ENCODE assay signal across 29 cellular contexts in the genomic region with DNA sequence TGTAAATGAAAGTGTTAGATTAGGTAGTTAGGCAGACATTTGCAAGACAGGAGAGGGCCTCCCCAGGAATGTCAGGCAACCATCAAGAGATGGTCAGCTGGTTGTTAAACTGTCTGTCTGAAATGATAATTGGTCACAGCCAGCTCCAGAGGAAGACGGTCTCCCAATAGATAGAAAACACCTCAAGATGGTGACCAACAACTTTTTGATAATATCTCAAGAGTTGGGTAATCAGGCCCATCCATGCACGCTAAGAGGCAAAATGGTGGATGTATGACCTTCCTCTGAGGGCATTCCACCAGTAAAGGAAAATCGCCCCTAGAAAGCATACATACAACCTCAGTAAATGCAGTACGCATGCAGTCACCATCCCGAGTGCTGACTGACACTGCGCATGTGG.
"Had no signal": no experiment of that assay in that cellular context is flagged by ENCODE, and none has a peak within 500 bp of the region (broad histone marks: within the 10 kb centered on the region; RNA-seq: fewer than 3 reads in every experiment).

No MANE protein-coding gene starts in this region.

- H3K4me2 ChIP-seq: hepatocyte had no signal

- H2AFZ ChIP-seq: hepatocyte had no signal

- H3K27me3 ChIP-seq: colonic mucosa, dorsolateral prefrontal cortex, esophagus squamous epithelium, gastrocnemius medialis, hepatocyte had no signal

- H3K79me2 ChIP-seq: hepatocyte had no signal

- H3K9me3 ChIP-seq: colonic mucosa, gastrocnemius medialis had no signal

- FAIRE-seq: endometrium, endothelial cell of umbilical vein, frontal cortex had no signal

- H3K27ac Mint-ChIP-seq: dendritic cell treated with granulocyte-macrophage colony-stimulating factor and Interleukin-4, amounts not matched to agents 40 ng/mL and 50 ng/mL, for 4 days; effector memory CD8-positive, alpha-beta T cell; endodermal cell had no signal

- H3K4me1 ChIP-seq: colonic mucosa, foreskin keratinocyte, gastrocnemius medialis, gastroesophageal sphincter had no signal

- H3K4me3 ChIP-seq: colonic mucosa, coronary artery, dorsolateral prefrontal cortex, esophagus squamous epithelium, gastrocnemius medialis, gastroesophageal sphincter, heart left ventricle, heart right ventricle, hepatocyte had no signal

- H3K4me1 Mint-ChIP-seq: endodermal cell had no signal

- H3K36me3 ChIP-seq: colonic mucosa, esophagus squamous epithelium, gastrocnemius medialis, gastroesophageal sphincter, heart left ventricle, heart right ventricle had no signal

- H3K9me3 Mint-ChIP-seq: effector memory CD8-positive, alpha-beta T cell had no signal

- H3K4me3 Mint-ChIP-seq: dendritic cell treated with granulocyte-macrophage colony-stimulating factor and Interleukin-4, amounts not matched to agents 40 ng/mL and 50 ng/mL, for 4 days; effector memory CD8-positive, alpha-beta T cell; endodermal cell had no signal

- ATAC-seq: effector memory CD8-positive, alpha-beta T cell; esophagus mucosa; foreskin keratinocyte; gastrocnemius medialis; gastroesophageal sphincter; heart left ventricle; heart right ventricle had no signal

- H3K27ac ChIP-seq: colonic mucosa, coronary artery, dorsolateral prefrontal cortex, epithelial cell of prostate, esophagus squamous epithelium, foreskin keratinocyte, gastrocnemius medialis, gastroesophageal sphincter, heart left ventricle, heart right ventricle, hepatocyte had no signal

- DNase-seq: colonic mucosa; cortex of kidney; dermis blood vessel endothelial cell; dorsolateral prefrontal cortex; effector CD4-positive, alpha-beta T cell; effector CD8-positive, alpha-beta T cell; effector memory CD4-positive, alpha-beta T cell; effector memory CD8-positive, alpha-beta T cell; endodermal cell; erythroblast; esophagus squamous epithelium; foreskin fibroblast; foreskin keratinocyte; foreskin melanocyte; gastrocnemius medialis; glutamatergic neuron; head of caudate nucleus; heart left ventricle; heart right ventricle; hippocampal formation had no signal
